Comparison of ENCODE assay signal across 15 cellular contexts in the genomic region with DNA sequence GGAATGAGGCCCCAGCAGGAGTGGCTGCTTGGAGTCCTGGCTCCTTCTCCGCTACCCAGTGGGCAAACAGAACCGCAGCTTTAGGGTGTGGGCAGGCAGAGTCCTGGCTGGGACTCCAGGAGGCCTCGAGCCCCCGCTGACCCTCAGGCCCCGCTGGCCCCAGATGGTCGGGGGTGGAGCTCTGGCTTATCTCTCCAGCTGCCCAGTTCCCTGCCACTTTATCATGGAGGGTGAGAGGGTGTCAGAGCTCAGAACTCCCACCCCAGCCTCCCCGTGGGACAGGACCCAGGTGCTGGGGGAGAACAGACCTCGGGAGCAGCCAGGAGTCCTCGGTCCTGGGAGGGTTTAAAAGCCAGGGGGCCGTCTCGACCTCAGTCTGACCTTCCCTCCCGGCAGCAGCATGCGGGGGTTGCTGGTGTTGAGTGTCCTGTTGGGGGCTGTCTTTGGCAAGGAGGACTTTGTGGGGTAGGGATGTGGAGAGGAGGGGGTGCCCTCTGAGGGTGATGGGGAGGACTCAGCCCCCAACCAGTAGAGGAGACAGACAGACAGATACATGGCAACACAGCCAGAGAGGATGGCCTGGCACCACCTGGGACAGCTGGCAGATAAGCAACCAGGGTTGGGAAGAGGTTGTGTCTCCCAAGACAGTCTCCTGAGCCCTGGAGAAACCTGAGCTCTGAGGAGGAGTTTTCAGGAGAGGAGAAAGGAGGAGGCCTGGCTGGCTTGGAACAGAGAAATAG. TPM values are rescaled to one million over a fixed set of nuclear protein-coding genes. Genes with fewer than 3 reads are reported as not detected.
DNase-seq lines count a peak whose midpoint lies in the region; ATAC-seq and TF ChIP-seq lines count a peak whose summit lies in the region.
"Had no signal": no experiment of that assay in that cellular context is flagged by ENCODE, and none has a peak within 500 bp of the region (broad histone marks: within the 10 kb centered on the region; RNA-seq: fewer than 3 reads in every experiment).

A gene (plus strand): TSS at position 374 of the 740 bp plus-strand sequence. CDS start 27 bp downstream, at position 401.

- H3K36me3 Mint-ChIP-seq in endodermal cell (ENCODE audit: low read depth), result peaks cover 5% of the 10 kb centered on the region

- no peak within 1 kb of the TSS for H3K27ac Mint-ChIP-seq in endodermal cell

- H3K27ac ChIP-seq in endodermal cell (ENCODE audit: low read depth, low read length), result peak within 1 kb of the TSS; percentile 32
- H3K27ac ChIP-seq in uterus, result peak within 1 kb of the TSS; percentile 57 to 76
- H3K27ac ChIP-seq: KMS-11 had no signal

- no peak for DNase-seq in left cardiac atrium
- DNase-seq in Right ventricle myocardium inferior (ENCODE audit: missing footprints), result no peak
- DNase-seq in endodermal cell, result peak; percentile 45
- DNase-seq in omental fat pad (ENCODE audit: low spot score), result no peak
- DNase-seq in uterus, result no peak
- no peak for DNase-seq in NCI-H1694 (lab: John Stamatoyannopoulos, UW)
- DNase-seq: activated T-cell treated with anti-CD3 and anti-CD28 coated beads, Interleukin-2, amount 50 U/mL, for 1 hour; BE2C; hypothalamus; NCI-H345; stimulated activated CD4-positive, alpha-beta T cell treated with anti-CD3 and anti-CD28 coated beads, Interleukin-15, amount 100 ng/mL, for 24 hours had no signal

- 52 to 84% methylated on average over 4 to 13 of the region's 13 CpGs for WGBS in endodermal cell (ENCODE audit: insufficient coverage in 1 of 2, insufficient read length in 1 of 2), 2 experiments

- H3K9me3 ChIP-seq in endodermal cell (ENCODE audit: control insufficient read depth, low read length) (no peaks in the 10 kb centered on the region), uterus (no peaks in the 10 kb centered on the region)
- H3K9me3 ChIP-seq: BE2C had no signal

- H3K4me3 Mint-ChIP-seq in endodermal cell, result no peak within 1 kb of the TSS

- TF ChIP-seq POLR2A in uterus (IDR thresholded peaks at IDR 0.05), result no peak

- no peaks in the 10 kb centered on the region for H3K27me3 ChIP-seq in endodermal cell (ENCODE audit: control insufficient read depth, insufficient read depth, low read length, poor library complexity, severe bottlenecking)
- H3K27me3 ChIP-seq in uterus, result no peaks in the 10 kb centered on the region
- H3K27me3 ChIP-seq: BE2C had no signal

- TF ChIP-seq CTCF in endodermal cell (conservative IDR thresholded peaks at IDR 0.05) (no peak), omental fat pad (IDR thresholded peaks at IDR 0.05) (no peak), uterus (IDR thresholded peaks at IDR 0.05) (no peak)

- H3K4me1 ChIP-seq in endodermal cell (ENCODE audit: control insufficient read depth, insufficient read depth, low read length), result peaks cover 5% of the 10 kb centered on the region
- H3K4me1 ChIP-seq in uterus, result peaks cover 0 to 6% of the 10 kb centered on the region in 2 donors

- ATAC-seq in left cardiac atrium (peak; percentile 45 to 58), Right ventricle myocardium inferior (no peak), omental fat pad (ENCODE audit: low FRiP score) (peak; percentile 75), GM19035 (IDR thresholded peaks at IDR 0.05; ENCODE audit: unreplicated experiment) (no peak), GM21423 (IDR thresholded peaks at IDR 0.05; ENCODE audit: unreplicated experiment) (no peak)

- H3K4me1 Mint-ChIP-seq in endodermal cell, result peaks cover 9% of the 10 kb centered on the region

- H3K36me3 ChIP-seq in endodermal cell (ENCODE audit: control insufficient read depth, insufficient read depth, low read length), result no peaks in the 10 kb centered on the region
- H3K36me3 ChIP-seq in uterus, result no peaks in the 10 kb centered on the region
- H3K36me3 ChIP-seq: BE2C had no signal

- peaks cover 27% of the 10 kb centered on the region for H3K9me3 Mint-ChIP-seq in endodermal cell

- no peaks in the 10 kb centered on the region for H3K27me3 Mint-ChIP-seq in endodermal cell (ENCODE audit: insufficient read depth)

- no peak within 1 kb of the TSS for H3K9ac ChIP-seq in endodermal cell (ENCODE audit: extremely low read depth, low read length, poor library complexity, severe bottlenecking)
- H3K9ac ChIP-seq: KMS-11 had no signal

- H3K4me3 ChIP-seq in endodermal cell (ENCODE audit: low read length) (no peak within 1 kb of the TSS), uterus (no peak within 1 kb of the TSS)

- intact Hi-C loops in left cardiac atrium (cut with DNase I), result no loop called here
- intact Hi-C loops in Right ventricle myocardium inferior (cut with DNase I), result no loop called here
- intact Hi-C loops in uterus (cut with DNase I; ENCODE audit: low total_unique reads), result no loop called here

RNA-seq across cellular contexts. Expression of the gene that starts here (rescaled TPM):
- under 1 TPM; 0.29 TPM for total RNA-seq in left cardiac atrium
- not detected for total RNA-seq in Right ventricle myocardium inferior
- total RNA-seq in endodermal cell, result not detected
- polyA plus RNA-seq in endodermal cell (2013, experiment 1 of 2), result 0.32 TPM
- 0.33 TPM for polyA plus RNA-seq in endodermal cell (2013, experiment 2 of 2)
- total RNA-seq in omental fat pad, result 1 to 10 TPM in 3 of 4 donors, not detected in 1; 2.0 to 4.5 (median 2.3) TPM
- 1 to 10 TPM in 1 of 4 donors, under 1 TPM in 1, not detected in 2; 0.46 to 3.8 TPM for total RNA-seq in uterus
- total RNA-seq: RPMI7951 had no signal

Comparison
In these comparisons a context has a peak if more than half of its experiments do, and no peak if none do; other contexts are left out.
1. Peak in ATAC-seq in left cardiac atrium; RNA of the gene not detected or under 1 TPM.
2. Peak in DNase-seq and H3K27ac ChIP-seq in endodermal cell; RNA of the gene not detected or under 1 TPM.